In genomic region chr16:727291-727977, GRCh38 we compare ENCODE assay signal across 7 cellular contexts. TPM values are rescaled to one million over a fixed set of nuclear protein-coding genes. Genes with fewer than 3 reads are reported as not detected.
A peak's percentile ranks its signal among the peaks of the same experiment; 100 is the strongest.
DNase-seq lines count a peak whose midpoint lies in the region; ATAC-seq, FAIRE-seq and TF ChIP-seq lines count a peak whose summit lies in the region.

No MANE protein-coding gene starts in this region.

- no peak overlapping the region for H2BK120ac ChIP-seq in mesendoderm (ENCODE audit: low read depth, low read length)

- FAIRE-seq in GM18507 (lab: Jason Lieb, UNC) = peak; percentile 9

- H3K27ac Mint-ChIP-seq in MCF 10A (ENCODE audit: low read depth, unreplicated experiment) = no peak overlapping the region

- CTCF ChIA-PET in MCF 10A (lab: Yijun Ruan, JAX) = interaction anchor here (0.6 to 1.1 kb wide), 4 partner anchors 15 to 135 kb away, joined by 3 to 5 read pairs (median 4); no protein-coding TSS in a partner anchor

- peak overlapping the region; percentile 65 for H3K4me3 Mint-ChIP-seq in MCF 10A (ENCODE audit: unreplicated experiment)

- TSS peak; percentile 15 for BruUV-seq in MCF 10A (replicated peaks; lab: Mats Ljungman, UMichigan)

- no peak for DNase-seq in GM18507 (ENCODE audit: extremely low spot score, insufficient read length, low read depth)
- DNase-seq in MG63 = no peak
- DNase-seq in MCF 10A (ENCODE audit: unreplicated experiment) = no peak
- no peak for DNase-seq in mesendoderm
- no peak for DNase-seq in sciatic nerve (ENCODE audit: low spot score)
- DNase-seq in 8988T = no peak

- no peak overlapping the region for H2BK15ac ChIP-seq in mesendoderm (replicated peaks; ENCODE audit: low read depth)

- H3K4me3 ChIP-seq in MG63 (peak overlapping the region; percentile 51), mesendoderm (ENCODE audit: low read length) (peak overlapping the region; percentile 13)

- H3K23ac ChIP-seq in mesendoderm (ENCODE audit: low read length) = peak overlapping the region; percentile 24

- H3K79me1 ChIP-seq in mesendoderm (ENCODE audit: low read length) = no peaks in the 10 kb centered on the region

- H3K9me3 ChIP-seq in MG63 = no peaks in the 10 kb centered on the region

- no peak overlapping the region for H4K8ac ChIP-seq in mesendoderm (ENCODE audit: low read depth, low read length)

- H3K18ac ChIP-seq in mesendoderm (ENCODE audit: low read length) = no peak overlapping the region

- ATAC-seq in sciatic nerve (no peak), HG03457 (IDR thresholded peaks at IDR 0.05; ENCODE audit: unreplicated experiment) (no peak)

- H3K27ac ChIP-seq in mesendoderm (ENCODE audit: low read depth, low read length) = no peak overlapping the region

- H3K4me2 ChIP-seq in mesendoderm (ENCODE audit: low read length) = peak overlapping the region; percentile 77

- H3K36me3 ChIP-seq in MG63 = peaks cover 7% of the 10 kb centered on the region
- H3K36me3 ChIP-seq in mesendoderm (ENCODE audit: control insufficient read depth, insufficient read depth, low read length) = no peaks in the 10 kb centered on the region

- H3K56ac ChIP-seq in mesendoderm (ENCODE audit: low read length) = peak overlapping the region; percentile 89

- no peaks in the 10 kb centered on the region for H3K4me1 Mint-ChIP-seq in MCF 10A (ENCODE audit: insufficient read depth, unreplicated experiment)

- no peaks in the 10 kb centered on the region for H3K79me2 ChIP-seq in mesendoderm (ENCODE audit: control insufficient read depth, insufficient read depth, low read length)

- no peaks in the 10 kb centered on the region for H3K9me3 Mint-ChIP-seq in MCF 10A (ENCODE audit: unreplicated experiment)

- no peaks in the 10 kb centered on the region for H3K4me1 ChIP-seq in mesendoderm (ENCODE audit: control insufficient read depth, low read depth, low read length)

- H4K5ac ChIP-seq in mesendoderm (ENCODE audit: low read length) = no peak overlapping the region

- no peak overlapping the region for H2BK5ac ChIP-seq in mesendoderm (ENCODE audit: low read length)

- no peak for TF ChIP-seq CTCF in MCF 10A (IDR thresholded peaks at IDR 0.05; ENCODE audit: unreplicated experiment)

- H3K27me3 Mint-ChIP-seq in MCF 10A (ENCODE audit: insufficient read depth, unreplicated experiment) = no peaks in the 10 kb centered on the region

- H3K36me3 Mint-ChIP-seq in MCF 10A (ENCODE audit: insufficient read depth, unreplicated experiment) = peaks cover 43% of the 10 kb centered on the region

- POLR2A ChIA-PET in MCF 10A (lab: Yijun Ruan, JAX) = interaction anchor here (0.7 to 9.6 kb wide), 15 partner anchors 8 to 327 kb away, joined by 3 to 124 read pairs (median 7); partner anchors contain the start of genes CIAO3, METRN, MSLN and RPUSD1

- no peak overlapping the region for H2AK5ac ChIP-seq in mesendoderm (ENCODE audit: low read length)

- H3K27me3 ChIP-seq in MG63 (peaks cover 2% of the 10 kb centered on the region; the same call in 1 of the 2 replicates), mesendoderm (ENCODE audit: insufficient read depth, low read length, poor library complexity) (no peaks in the 10 kb centered on the region)

- no peak overlapping the region for H3K4ac ChIP-seq in mesendoderm (ENCODE audit: low read depth, low read length)

- intact Hi-C loops in MCF 10A (cut with micrococcal nuclease) = loop anchor here (5.0 kb wide), 1 partner anchor 60 kb away; the partner anchor contains the start of genes CHTF18 and RPUSD1
- intact Hi-C loops in sciatic nerve (cut with DNase I) = no loop called here

- WGBS in mesendoderm (ENCODE audit: extremely low coverage, insufficient coverage, low lambda C conversion rate) = no CpG with 5 or more reads among the region's 61 CpGs

- peak overlapping the region; percentile 73 for H3K9ac ChIP-seq in mesendoderm (ENCODE audit: low read length)

RNA-seq across cellular contexts. Expression of gene HAGHL, which starts 0.5 kb away (rescaled TPM):
- total RNA-seq in MG63 (2014; rRNA removed; shearing (Covaris generic); ENCODE audit: low replicate concordance) = 9.4 and 13.3 TPM in 2 replicates
- total RNA-seq in MCF 10A (2022) (20.1 and 24.5 TPM in 2 replicates), sciatic nerve (6.5 TPM)
- 1.8 TPM for polyA plus RNA-seq in mesendoderm (2013, experiment 1 of 2)
- polyA plus RNA-seq in mesendoderm (2013, experiment 2 of 2) = 1.6 TPM

RNA-seq across cellular contexts. Expression of gene CCDC78, which starts 1.2 kb away (rescaled TPM):
- 0.59 and 4.9 TPM in 2 replicates for total RNA-seq in MG63 (2014; rRNA removed; shearing (Covaris generic); ENCODE audit: low replicate concordance)
- total RNA-seq in MCF 10A (2022) = 4.6 and 6.0 TPM in 2 replicates
- 1.2 TPM for polyA plus RNA-seq in mesendoderm (2013, experiment 1 of 2)
- polyA plus RNA-seq in mesendoderm (2013, experiment 2 of 2) = 1.1 TPM
- 2.1 TPM for total RNA-seq in sciatic nerve

RNA-seq across cellular contexts. Expression of gene ANTKMT, which starts 6.5 kb away (rescaled TPM):
- total RNA-seq in MG63 (2014; rRNA removed; shearing (Covaris generic); ENCODE audit: low replicate concordance) = 27.0 and 44.0 TPM in 2 replicates
- total RNA-seq in MCF 10A (2022) (54.7 and 55.8 TPM in 2 replicates), sciatic nerve (26.3 TPM)
- 12.5 TPM for polyA plus RNA-seq in mesendoderm (2013, experiment 1 of 2)
- polyA plus RNA-seq in mesendoderm (2013, experiment 2 of 2) = 13.3 TPM

RNA-seq across cellular contexts. Expression of gene METRN, which starts 12.5 kb away (rescaled TPM):
- total RNA-seq in MG63 (2014; rRNA removed; shearing (Covaris generic); ENCODE audit: low replicate concordance) = 33.7 and 71.7 TPM in 2 replicates
- total RNA-seq in MCF 10A (2022) = 56.3 and 69.5 TPM in 2 replicates
- polyA plus RNA-seq in mesendoderm (2013, experiment 1 of 2) = 2.4 TPM
- 2.0 TPM for polyA plus RNA-seq in mesendoderm (2013, experiment 2 of 2)
- 120 TPM for total RNA-seq in sciatic nerve

RNA-seq across cellular contexts. Expression of gene CIAO3, which starts 13.4 kb away (rescaled TPM):
- 39.0 and 72.9 TPM in 2 replicates for total RNA-seq in MG63 (2014; rRNA removed; shearing (Covaris generic); ENCODE audit: low replicate concordance)
- total RNA-seq in MCF 10A (2022) = 28.5 and 31.1 TPM in 2 replicates
- 10.0 TPM for polyA plus RNA-seq in mesendoderm (2013, experiment 1 of 2)
- polyA plus RNA-seq in mesendoderm (2013, experiment 2 of 2) = 9.5 TPM
- 26.9 TPM for total RNA-seq in sciatic nerve
